ENCODE assay signal across 18 cellular contexts in the genomic region with DNA sequence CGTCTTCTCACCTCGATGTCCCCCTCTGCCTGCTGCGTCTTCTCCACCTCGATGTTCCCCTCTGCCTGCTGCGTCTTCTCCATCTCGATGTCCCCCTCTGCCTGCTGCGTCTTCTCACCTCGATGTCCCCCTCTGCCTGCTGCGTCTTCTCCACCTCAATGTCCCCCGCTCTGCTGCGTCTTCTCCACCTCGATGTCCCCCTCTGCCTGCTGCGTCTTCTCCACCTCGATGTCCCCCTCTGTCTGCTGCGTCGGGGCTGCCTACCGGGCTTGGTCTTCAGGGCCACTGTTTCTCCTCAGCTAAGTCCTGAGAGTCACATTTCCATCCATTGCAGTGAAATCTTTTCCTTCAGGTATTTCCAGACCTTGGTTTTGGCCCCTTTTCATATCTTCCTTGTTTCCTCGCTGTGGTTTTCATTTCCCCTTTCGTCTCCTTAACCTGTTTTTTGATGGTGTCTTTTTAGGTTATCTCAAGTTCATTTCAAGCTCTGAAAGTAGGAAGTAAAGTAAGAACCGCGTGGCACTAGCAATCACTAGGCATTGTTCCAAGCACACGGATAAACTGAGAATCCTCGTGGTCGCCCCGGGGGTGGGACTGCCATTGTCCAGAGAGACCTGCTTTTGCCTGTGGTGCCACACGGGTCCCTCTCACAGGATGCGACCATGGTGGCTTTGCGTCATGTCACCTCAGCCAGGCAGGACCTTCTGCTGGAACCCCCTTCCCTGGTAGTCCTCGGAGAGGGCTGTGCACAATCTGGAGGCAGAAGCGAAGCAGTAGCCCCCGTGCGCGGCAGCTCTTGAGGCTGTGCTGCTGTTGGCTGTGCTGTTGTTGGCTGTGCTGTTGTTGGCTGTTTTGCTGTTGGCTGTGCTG. TPM values are rescaled to one million over a fixed set of nuclear protein-coding genes. Genes with fewer than 3 reads are reported as not detected.
A peak's percentile ranks its signal among the peaks of the same experiment; 100 is the strongest.
DNase-seq lines count a peak whose midpoint lies in the region; FAIRE-seq and TF ChIP-seq lines count a peak whose summit lies in the region.
"Had no signal": no experiment of that assay in that cellular context is flagged by ENCODE, and none has a peak within 500 bp of the region (broad histone marks: within the 10 kb centered on the region; RNA-seq: fewer than 3 reads in every experiment).

No MANE protein-coding gene starts in this region.

- H3K4me2 ChIP-seq in BLaER1: peak overlapping the region; percentile 66

- H3K9me3 Mint-ChIP-seq in immature natural killer cell: no peaks in the 10 kb centered on the region

- peaks cover 38% of the 10 kb centered on the region for H3K36me3 ChIP-seq in BLaER1
- peaks cover 0 to 8% of the 10 kb centered on the region in 2 donors for H3K36me3 ChIP-seq in ascending aorta
- H3K36me3 ChIP-seq: thyroid gland had no signal

- no peak for DNase-seq in GM12891 (ENCODE audit: insufficient read length, low spot score)
- DNase-seq in SKM-1 (lab: John Stamatoyannopoulos, UW; ENCODE audit: unreplicated experiment): peak; percentile 26
- DNase-seq in immature natural killer cell: no peak
- no peak for DNase-seq in frontal cortex (ENCODE audit: low spot score in 2 of 2)
- DNase-seq in amygdala (lab: John Stamatoyannopoulos, UW): no peak
- no peak for DNase-seq in ascending aorta (ENCODE audit: low spot score in 2 of 2)
- no peak for DNase-seq in dorsolateral prefrontal cortex
- DNase-seq: activated CD4-positive, alpha-beta T cell treated with anti-CD3 and anti-CD28 coated beads, Interleukin-2, amount 50 U/mL, for 4 hours; foreskin fibroblast; MM.1S; NCI-H2029 treated with DMSO at 0.1 percent for 48 hours; NCI-H524; thyroid gland had no signal

- H3K27me3 Mint-ChIP-seq in immature natural killer cell (ENCODE audit: low read depth in 3 of 3): peaks cover 0 to 21% (median 0%) of the 10 kb centered on the region in 3 donors

- intact Hi-C loops in ascending aorta (cut with DNase I) (no loop called here), dorsolateral prefrontal cortex (cut with DNase I) (no loop called here)

- peaks cover 44% of the 10 kb centered on the region for H3K4me1 ChIP-seq in BLaER1
- no peaks in the 10 kb centered on the region for H3K4me1 ChIP-seq in ascending aorta

- TF ChIP-seq POLR2A in GM12891 (IDR thresholded peaks at IDR 0.05; ENCODE audit: low read depth, low read length): no peak

- H3K4me3 ChIP-seq in BLaER1 (no peak overlapping the region), ascending aorta (no peak overlapping the region), dorsolateral prefrontal cortex (no peak overlapping the region)
- H3K4me3 ChIP-seq: thyroid gland had no signal

- TF ChIP-seq CTCF in ascending aorta (IDR thresholded peaks at IDR 0.05): no peak
- TF ChIP-seq CTCF in dorsolateral prefrontal cortex (IDR thresholded peaks at IDR 0.05 in 54 of 56, conservative IDR thresholded peaks at IDR 0.05 in 2 of 56; ENCODE audit: low read depth in 1 of 56, partially characterized antibody in 56 of 56): no peak

- peak overlapping the region; percentile 36 to 71 (median 58) for H3K4me3 Mint-ChIP-seq in immature natural killer cell

- peaks cover 22% of the 10 kb centered on the region; the same call in 1 of the 2 replicates for H4K20me1 ChIP-seq in BLaER1

- H3K9ac ChIP-seq in BLaER1: no peak overlapping the region

- H3K9me3 ChIP-seq in BLaER1: peaks cover 8% of the 10 kb centered on the region
- H3K9me3 ChIP-seq in ascending aorta: no peaks in the 10 kb centered on the region
- H3K9me3 ChIP-seq: left lung, thyroid gland had no signal

- H3K27ac Mint-ChIP-seq in immature natural killer cell: peak overlapping the region in 5 of 6 donors; percentile 42 to 95 (median 62)

- FAIRE-seq in GM12891 (lab: Jason Lieb, UNC) (peak; percentile 56), frontal cortex (lab: Jason Lieb, UNC) (no peak)
- FAIRE-seq: GM18507, RCC 7860 had no signal

- H3K27me3 ChIP-seq in BLaER1 (no peaks in the 10 kb centered on the region), ascending aorta (no peaks in the 10 kb centered on the region), dorsolateral prefrontal cortex (no peaks in the 10 kb centered on the region)
- H3K27me3 ChIP-seq: left lung, thyroid gland had no signal

- peaks cover 30 to 53% of the 10 kb centered on the region in 2 donors for H3K4me1 Mint-ChIP-seq in immature natural killer cell

- H3K27ac ChIP-seq in BLaER1 (no peak overlapping the region; the same call in 1 of the 2 replicates), ascending aorta (no peak overlapping the region), dorsolateral prefrontal cortex (no peak overlapping the region)

- H3K36me3 Mint-ChIP-seq in immature natural killer cell: peaks cover 0 to 12% (median 9%) of the 10 kb centered on the region in 3 donors

TF ChIP-seq in GM12891, 5 proteins besides CTCF, POLR2A, EP300 and RAD21:
- peak; percentile 57; the same call in 1 of the 2 replicates for TF ChIP-seq SPI1 (IDR thresholded peaks at IDR 0.05; ENCODE audit: low read depth, low read length)
- no peak for TF ChIP-seq PAX5 (IDR thresholded peaks at IDR 0.05; ENCODE audit: insufficient read depth, low read length, severe bottlenecking)

RNA-seq across cellular contexts. Expression of a gene that starts 9.5 kb away (rescaled TPM):
- 0.04 TPM for polyA plus RNA-seq in GM12891 (2012; ENCODE audit: low read depth, missing spikeins)
- under 1 TPM in 1 of 3 donors, not detected in 2; 0.11 TPM for polyA plus RNA-seq in immature natural killer cell
- total RNA-seq in frontal cortex: not detected
- total RNA-seq in ascending aorta: not detected
- total RNA-seq in dorsolateral prefrontal cortex: under 1 TPM in 5 of 120 experiments, not detected in 115; 0.12 to 0.39 (median 0.36) TPM
- total RNA-seq: T-helper 2 cell treated with Interferon-gamma antibody and Interleukin-4, amounts not matched to agents 100 ng/mL and 5 ng/mL, for 36 hours had no signal
